ENCODE assay signal across 8 cellular contexts in the genomic region with DNA sequence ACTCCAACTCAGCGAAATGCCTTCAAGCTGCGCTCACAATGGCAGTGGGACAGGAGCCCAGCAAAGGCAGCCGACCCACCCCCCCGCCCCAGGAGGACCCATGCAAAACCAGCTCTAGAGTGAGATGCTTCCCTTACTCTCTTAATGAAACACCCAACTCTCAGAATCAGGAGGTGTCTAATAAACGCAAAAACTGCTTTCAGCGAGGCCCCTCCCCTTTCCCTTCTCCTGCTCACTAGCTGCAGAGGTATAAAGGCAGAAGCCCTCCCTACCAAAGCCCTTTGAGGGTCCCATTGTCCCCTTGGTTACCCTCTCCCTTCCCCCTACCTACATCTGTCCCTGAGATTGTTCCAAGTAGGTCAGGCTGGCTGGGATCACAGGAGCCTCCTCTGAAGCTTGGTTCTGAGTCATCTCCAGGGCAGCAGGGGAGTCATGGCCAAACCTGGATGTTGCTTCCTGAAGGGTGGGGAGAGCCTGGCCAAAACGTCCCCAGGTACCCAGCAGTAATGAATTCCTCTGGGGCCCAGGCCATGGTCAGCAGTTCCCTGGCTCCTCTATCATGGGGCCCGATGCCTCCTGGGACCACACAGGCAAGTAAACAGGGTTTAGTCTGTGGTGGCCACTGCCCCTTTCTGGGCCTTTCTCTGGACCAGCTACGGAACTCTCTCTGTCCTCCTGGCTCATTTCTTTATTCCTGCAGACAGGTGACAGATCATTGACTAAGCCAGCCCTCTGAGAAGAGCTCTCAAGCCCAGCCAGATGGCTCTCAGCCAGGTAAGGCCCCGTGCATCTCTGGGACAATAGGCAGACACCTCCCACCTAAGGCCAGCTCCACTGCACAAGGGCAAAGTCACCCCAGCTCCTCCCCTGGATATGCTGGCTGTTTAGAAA. TPM values are rescaled to one million over a fixed set of nuclear protein-coding genes. Genes with fewer than 3 reads are reported as not detected.
DNase-seq lines count a peak whose midpoint lies in the region; ATAC-seq and TF ChIP-seq lines count a peak whose summit lies in the region.

No MANE protein-coding gene starts in this region.

- H3K27me3 Mint-ChIP-seq in HFFc6 (ENCODE audit: insufficient read depth): no peaks in the 10 kb centered on the region
- no peaks in the 10 kb centered on the region for H3K27me3 Mint-ChIP-seq in naive thymus-derived CD4-positive, alpha-beta T cell

- H3F3A ChIP-seq in PC-3 (ENCODE audit: low read length, unreplicated experiment): no peaks in the 10 kb centered on the region

- peak overlapping the region; percentile 39 for H3K27ac Mint-ChIP-seq in HFFc6
- peak overlapping the region; percentile 83 to 96 (median 90) for H3K27ac Mint-ChIP-seq in naive thymus-derived CD4-positive, alpha-beta T cell

- POLR2A ChIA-PET in PC-3 (lab: Charles Lee; ENCODE audit: unreplicated experiment): no interaction called here
- POLR2A ChIA-PET in naive thymus-derived CD4-positive, alpha-beta T cell (lab: Charles Lee): interaction anchor here (1.6 kb wide), 1 partner anchor 9 kb away, joined by 14 read pairs; a partner anchor contains a TSS

- peak overlapping the region; percentile 68; the same call in 1 of the 2 replicates for H2AFZ ChIP-seq in PC-3 (ENCODE audit: low read length)

- H3K36me3 Mint-ChIP-seq in HFFc6 (ENCODE audit: low read depth): no peaks in the 10 kb centered on the region
- peaks cover 0 to 7% (median 0%) of the 10 kb centered on the region in 5 donors for H3K36me3 Mint-ChIP-seq in naive thymus-derived CD4-positive, alpha-beta T cell

- no peaks in the 10 kb centered on the region for H3K9me3 Mint-ChIP-seq in HFFc6
- H3K9me3 Mint-ChIP-seq in naive thymus-derived CD4-positive, alpha-beta T cell: no peaks in the 10 kb centered on the region

- ATAC-seq in PC-3 (peak; percentile 93), HG03520 (IDR thresholded peaks at IDR 0.05; ENCODE audit: unreplicated experiment) (no peak), HG03469 (IDR thresholded peaks at IDR 0.05; ENCODE audit: unreplicated experiment) (no peak)
- peak; percentile 35 for ATAC-seq in naive thymus-derived CD4-positive, alpha-beta T cell

- H3K4me3 ChIP-seq in PC-3 (ENCODE audit: low read length) (peak overlapping the region; percentile 58; the same call in 1 of the 2 replicates), coronary artery (peak overlapping the region; percentile 25)
- no peak overlapping the region for H3K4me3 ChIP-seq in naive thymus-derived CD4-positive, alpha-beta T cell (ENCODE audit: low read length)

- DNase-seq in AG08396 (ENCODE audit: low spot score) (peak; percentile 72), HFFc6 (no peak), PC-3 (peak; percentile 85), coronary artery (ENCODE audit: low spot score) (no peak), GM20000 (ENCODE audit: low spot score) (no peak)
- DNase-seq in naive thymus-derived CD4-positive, alpha-beta T cell: peak in 1 of 9 donors; percentile 11

- CTCF ChIA-PET in PC-3 (lab: Charles Lee): interaction anchor here (0.9 kb wide), 1 partner anchor 14 kb away, joined by 4 read pairs; no protein-coding TSS in a partner anchor
- CTCF ChIA-PET in naive thymus-derived CD4-positive, alpha-beta T cell (lab: Charles Lee): interaction anchor here (0.6 to 1.2 kb wide), 2 partner anchors 45 to 62 kb away, joined by 3 read pairs; no protein-coding TSS in a partner anchor

- H3K4me2 ChIP-seq in PC-3 (ENCODE audit: low read length): peak overlapping the region; percentile 89

- H3K9me2 ChIP-seq in PC-3 (replicated peaks; ENCODE audit: low read length): no peaks in the 10 kb centered on the region

- H3K9me3 ChIP-seq in PC-3 (ENCODE audit: low read length): no peaks in the 10 kb centered on the region
- H3K9me3 ChIP-seq in naive thymus-derived CD4-positive, alpha-beta T cell (ENCODE audit: control insufficient read depth in 2 of 3, low read length in 3 of 3): no peaks in the 10 kb centered on the region

- intact Hi-C loops in PC-3 (cut with micrococcal nuclease): no loop called here
- intact Hi-C loops in naive thymus-derived CD4-positive, alpha-beta T cell (cut with micrococcal nuclease): loop anchor here (1.0 to 2.0 kb wide), 3 partner anchors 8 to 79 kb away; a partner anchor contains a TSS

- H3K4me3 Mint-ChIP-seq in HFFc6: no peak overlapping the region
- peak overlapping the region; percentile 73 to 87 (median 81) for H3K4me3 Mint-ChIP-seq in naive thymus-derived CD4-positive, alpha-beta T cell

- peak overlapping the region; percentile 92 for H3K27ac ChIP-seq in PC-3 (ENCODE audit: low read length)
- H3K27ac ChIP-seq in coronary artery: peak overlapping the region; percentile 29 to 55
- peak overlapping the region; percentile 61 for H3K27ac ChIP-seq in naive thymus-derived CD4-positive, alpha-beta T cell (ENCODE audit: low read depth, low read length)

- peak overlapping the region; percentile 43; the same call in 1 of the 2 replicates for H3K9ac ChIP-seq in PC-3 (ENCODE audit: low read length)

- H3K4me1 ChIP-seq in PC-3 (ENCODE audit: insufficient read depth, low read length): peaks cover 32% of the 10 kb centered on the region
- peaks cover 21 to 27% of the 10 kb centered on the region in 2 donors for H3K4me1 ChIP-seq in naive thymus-derived CD4-positive, alpha-beta T cell (ENCODE audit: control insufficient read depth in 2 of 2, insufficient read depth in 2 of 2, low read length in 2 of 2)

- H3K4me1 Mint-ChIP-seq in HFFc6 (ENCODE audit: low read depth): peaks cover 18% of the 10 kb centered on the region
- peaks cover 18 to 84% (median 62%) of the 10 kb centered on the region in 7 donors for H3K4me1 Mint-ChIP-seq in naive thymus-derived CD4-positive, alpha-beta T cell

- no peaks in the 10 kb centered on the region for H3K27me3 ChIP-seq in PC-3 (ENCODE audit: low read length)
- H3K27me3 ChIP-seq in naive thymus-derived CD4-positive, alpha-beta T cell (ENCODE audit: control insufficient read depth in 2 of 2, insufficient read depth in 2 of 2, low read length in 2 of 2): no peaks in the 10 kb centered on the region

- peaks cover 66% of the 10 kb centered on the region for H3K79me2 ChIP-seq in PC-3 (ENCODE audit: low read length)

- no peak for TF ChIP-seq CTCF in HFFc6 (IDR thresholded peaks at IDR 0.05)
- no peak for TF ChIP-seq CTCF in PC-3 (conservative IDR thresholded peaks at IDR 0.05; ENCODE audit: low read depth, low read length)
- TF ChIP-seq CTCF in coronary artery (IDR thresholded peaks at IDR 0.05): no peak
- TF ChIP-seq CTCF in GM20000 (IDR thresholded peaks at IDR 0.05; ENCODE audit: extremely low read depth, missing control alignments): no peak

- H4K20me1 ChIP-seq in PC-3 (ENCODE audit: low read length): no peaks in the 10 kb centered on the region

- H3K36me3 ChIP-seq in PC-3 (ENCODE audit: low read depth, low read length): no peaks in the 10 kb centered on the region
- H3K36me3 ChIP-seq in naive thymus-derived CD4-positive, alpha-beta T cell (ENCODE audit: control insufficient read depth in 2 of 3, insufficient read depth in 3 of 3, low read length in 3 of 3): no peaks in the 10 kb centered on the region

- BruUV-seq in PC-3 (replicated peaks; lab: Mats Ljungman, UMichigan): no TSS peak

RNA-seq across cellular contexts. Expression of a gene that starts 8.6 kb away (rescaled TPM):
- total RNA-seq in HFFc6 (2021; fragmentation: NEBNext Ultra II Directional; extraction: Animal tissue kit (Norgen Biotek cat#: 25700)): 1 to 10 TPM; 2.2 to 3.2 (median 2.5) TPM
- total RNA-seq in PC-3 (2014; rRNA removed): 7.2 and 12.5 TPM in 2 replicates
- total RNA-seq in naive thymus-derived CD4-positive, alpha-beta T cell: 10 to 100 TPM in 3 of 5 experiments, 1 to 10 TPM in 2; 5.5 to 13.1 (median 10.6) TPM
- 1 to 10 TPM; 1.2 to 4.0 TPM for polyA plus RNA-seq in naive thymus-derived CD4-positive, alpha-beta T cell

Comparison
In these comparisons a context has a peak if more than half of its experiments do, and no peak if none do; other contexts are left out.
1. DNase-seq: peak in AG08396 (single experiment) and PC-3 (single experiment); none in HFFc6 (single experiment), coronary artery (single experiment) and GM20000 (single experiment).
2. ATAC-seq: peak in PC-3 (single experiment) and naive thymus-derived CD4-positive, alpha-beta T cell (single experiment); none in HG03520 (single experiment) and HG03469 (single experiment).
3. H3K27ac ChIP-seq: peak in every context shown above with its lines; median percentile 92 in PC-3; 61 in naive thymus-derived CD4-positive, alpha-beta T cell; 42 in coronary artery.